Comparison of ENCODE assay signal across 20 cellular contexts in the genomic region with DNA sequence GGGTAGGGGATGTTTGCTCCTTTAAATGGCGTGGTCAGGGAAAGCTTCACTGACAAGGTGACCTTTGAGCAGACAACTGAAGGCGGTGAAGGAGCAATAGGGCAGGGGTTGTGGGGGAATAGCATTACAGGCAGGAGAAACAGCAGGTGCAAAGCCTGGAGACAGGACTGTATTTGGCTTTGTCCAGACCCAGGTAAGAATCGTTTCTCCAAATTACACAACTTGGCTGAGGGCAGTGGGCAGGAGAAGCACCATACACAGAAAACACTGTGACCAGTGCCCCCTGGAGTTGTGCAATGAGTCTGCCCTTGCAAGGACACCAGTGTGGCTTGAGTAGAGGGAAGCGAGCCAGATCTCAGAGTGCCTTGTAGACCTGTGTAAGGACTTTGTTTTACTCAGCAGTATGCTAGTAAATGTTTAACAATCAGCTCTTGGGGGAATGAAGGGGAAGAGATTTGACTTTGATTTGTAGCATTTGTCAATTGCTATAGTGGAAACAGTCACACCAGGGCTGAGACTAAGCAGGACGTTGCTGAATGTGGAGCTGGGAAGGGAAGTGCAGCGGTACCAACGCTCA.
A peak's percentile ranks its signal among the peaks of the same experiment; 100 is the strongest.
DNase-seq lines count a peak whose midpoint lies in the region; ATAC-seq and TF ChIP-seq lines count a peak whose summit lies in the region.
"Had no signal": no experiment of that assay in that cellular context is flagged by ENCODE, and none has a peak within 500 bp of the region (broad histone marks: within the 10 kb centered on the region; RNA-seq: fewer than 3 reads in every experiment).

No MANE protein-coding gene starts in this region.

- no peaks in the 10 kb centered on the region for H4K20me1 ChIP-seq in PC-3 (ENCODE audit: low read length)

- no TSS peak for BruUV-seq in PC-3 (replicated peaks; lab: Mats Ljungman, UMichigan)

- H2AFZ ChIP-seq in parathyroid adenoma (peak overlapping the region; percentile 60), PC-3 (ENCODE audit: low read length) (no peak overlapping the region)

- TF ChIP-seq CTCF in WERI-Rb-1 (IDR thresholded peaks at IDR 0.05; ENCODE audit: low read depth, low read length) = peak; percentile 28; the same call in 1 of the 2 replicates
- no peak for TF ChIP-seq CTCF in parathyroid adenoma (IDR thresholded peaks at IDR 0.05)
- no peak for TF ChIP-seq CTCF in PC-3 (conservative IDR thresholded peaks at IDR 0.05; ENCODE audit: low read depth, low read length)

- intact Hi-C loops in PC-3 (cut with micrococcal nuclease) = loop anchor here (10.0 kb wide), 1 partner anchor 155 kb away; no protein-coding TSS in a partner anchor

- H3K4me1 ChIP-seq in parathyroid adenoma (peaks cover 10% of the 10 kb centered on the region), PC-3 (ENCODE audit: insufficient read depth, low read length) (peaks cover 9% of the 10 kb centered on the region)

- H3K27ac ChIP-seq in WERI-Rb-1 (no peak overlapping the region), parathyroid adenoma (peak overlapping the region; percentile 72), PC-3 (ENCODE audit: low read length) (no peak overlapping the region)
- H3K27ac ChIP-seq: SK-N-MC had no signal

- peak overlapping the region; percentile 18 for H3K4me2 ChIP-seq in parathyroid adenoma (ENCODE audit: low read length)
- H3K4me2 ChIP-seq in PC-3 (ENCODE audit: low read length) = no peak overlapping the region

- H3K27me3 ChIP-seq in WERI-Rb-1 (ENCODE audit: insufficient read depth, low read depth, severe bottlenecking) (no peaks in the 10 kb centered on the region), parathyroid adenoma (ENCODE audit: control insufficient read depth, insufficient read depth, low read length) (no peaks in the 10 kb centered on the region), PC-3 (ENCODE audit: low read length) (no peaks in the 10 kb centered on the region)

- H3K9ac ChIP-seq in parathyroid adenoma = no peak overlapping the region
- H3K9ac ChIP-seq in PC-3 (ENCODE audit: low read length) = no peak overlapping the region

- in situ Hi-C loops in Caki2 (cut with HindIII; ENCODE audit: low pct_unique_long_range_greater_than_20kb, low sequenced_read_pairs) = no loop called here

- CTCF ChIA-PET in PC-3 (lab: Charles Lee) = no interaction called here

- H3K9me2 ChIP-seq in PC-3 (replicated peaks; ENCODE audit: low read length) = no peaks in the 10 kb centered on the region

- H3K79me2 ChIP-seq in parathyroid adenoma (no peaks in the 10 kb centered on the region), PC-3 (ENCODE audit: low read length) (no peaks in the 10 kb centered on the region)

- 0 out of 2 replicates have a peak, but pooled peaks cover 5% of the 10 kb centered on the region for H3K36me3 ChIP-seq in WERI-Rb-1
- no peaks in the 10 kb centered on the region for H3K36me3 ChIP-seq in parathyroid adenoma (ENCODE audit: control insufficient read depth, insufficient read depth, low read length)
- H3K36me3 ChIP-seq in PC-3 (ENCODE audit: low read depth, low read length) = no peaks in the 10 kb centered on the region

- no peak for ATAC-seq in HG03139 (IDR thresholded peaks at IDR 0.05; ENCODE audit: unreplicated experiment)
- no peak for ATAC-seq in PC-3
- ATAC-seq: activated CD8-positive, alpha-beta T cell treated with anti-CD3 and anti-CD28 coated beads for 36 hours had no signal

- no peak overlapping the region for H3K4me3 ChIP-seq in WERI-Rb-1 (ENCODE audit: low read depth, low read length)
- H3K4me3 ChIP-seq in parathyroid adenoma (ENCODE audit: low read depth, low read length) = no peak overlapping the region
- H3K4me3 ChIP-seq in PC-3 (ENCODE audit: low read length) = no peak overlapping the region
- H3K4me3 ChIP-seq: SK-N-MC had no signal

- DNase-seq in Caki2 (ENCODE audit: low read depth) (peak; percentile 48), WERI-Rb-1 (no peak), left kidney (ENCODE audit: low read depth, low spot score) (peak; percentile 68), HUDEP-2 (lab: John Stamatoyannopoulos, UW; ENCODE audit: unreplicated experiment in 76 of 76) (no peak), PC-3 (no peak)
- no peak for DNase-seq in activated effector memory CD4-positive, alpha-beta T cell treated with anti-CD3 and anti-CD28 coated beads, Interleukin-2, amount 50 U/mL, for 16 hours
- DNase-seq: activated CD4-positive, CD25-positive, alpha-beta regulatory T cell; activated CD8-positive, alpha-beta T cell treated with anti-CD3 and anti-CD28 coated beads for 36 hours; activated naive CD4-positive, alpha-beta T cell treated with anti-CD3 and anti-CD28 coated beads, Interleukin-2, amount 10 ng/mL, durations not matched to agents 7 days and 5 days; activated T-cell treated with anti-CD3 and anti-CD28 coated beads, Interleukin-2, amount 50 U/mL, for 1 hour; effector memory CD4-positive, alpha-beta T cell; EL; head of caudate nucleus; NCI-H146; NCI-H2171; NCI-H774; OCI-M1 had no signal

- POLR2A ChIA-PET in PC-3 (lab: Charles Lee; ENCODE audit: unreplicated experiment) = no interaction called here

- H3K9me3 ChIP-seq in WERI-Rb-1 (ENCODE audit: severe bottlenecking) (no peaks in the 10 kb centered on the region), parathyroid adenoma (ENCODE audit: control insufficient read depth, low read length) (no peaks in the 10 kb centered on the region), PC-3 (ENCODE audit: low read length) (no peaks in the 10 kb centered on the region)

- H3F3A ChIP-seq in PC-3 (ENCODE audit: low read length, unreplicated experiment) = no peaks in the 10 kb centered on the region

Comparison
In these comparisons a context has a peak if more than half of its experiments do, and no peak if none do; other contexts are left out.
1. DNase-seq: peak in Caki2 (single experiment) and left kidney (single experiment); none in WERI-Rb-1 (single experiment), HUDEP-2 (0 of 76), PC-3 (single experiment) and activated effector memory CD4-positive, alpha-beta T cell treated with anti-CD3 and anti-CD28 coated beads, Interleukin-2, amount 50 U/mL, for 16 hours (single experiment).